ENCODE assay signal across 12 cellular contexts in genomic region chr5:16666140-16666860, GRCh38. TPM values are rescaled to one million over a fixed set of nuclear protein-coding genes. Genes with fewer than 3 reads are reported as not detected.
DNase-seq lines count a peak whose midpoint lies in the region; ATAC-seq, FAIRE-seq and TF ChIP-seq lines count a peak whose summit lies in the region.
"Had no signal": no experiment of that assay in that cellular context is flagged by ENCODE, and none has a peak within 500 bp of the region (broad histone marks: within the 10 kb centered on the region; RNA-seq: fewer than 3 reads in every experiment).

No MANE protein-coding gene starts in this region.

- H3K4me3 ChIP-seq in A549 (no peak overlapping the region), foreskin fibroblast (ENCODE audit: low read depth in 1 of 2, low read length in 2 of 2) (no peak overlapping the region)
- H3K4me3 ChIP-seq: thyroid gland had no signal

- peak overlapping the region; percentile 46 for H3K4me3 Mint-ChIP-seq in glutamatergic neuron (ENCODE audit: unreplicated experiment)
- H3K4me3 Mint-ChIP-seq in naive thymus-derived CD8-positive, alpha-beta T cell: peak overlapping the region in 2 of 10 donors; percentile 53 to 72

- no peak for TF ChIP-seq EP300 in A549 (IDR thresholded peaks at IDR 0.05)

- ATAC-seq in A549: peak in 1 of 2 experiments; percentile 9; a peak in 3 of 6 replicates
- ATAC-seq in naive thymus-derived CD8-positive, alpha-beta T cell: peak in 1 of 2 donors; percentile 57
- no peak for ATAC-seq in HG02571 (IDR thresholded peaks at IDR 0.05; ENCODE audit: unreplicated experiment)

- no peaks in the 10 kb centered on the region for H3K9me3 ChIP-seq in A549
- H3K9me3 ChIP-seq: thyroid gland had no signal

- no peak overlapping the region for H3K27ac ChIP-seq in A549
- H3K27ac ChIP-seq: KMS-11, thyroid gland had no signal

- H3K4me1 Mint-ChIP-seq in glutamatergic neuron (ENCODE audit: low read depth, unreplicated experiment): peaks cover 15% of the 10 kb centered on the region
- H3K4me1 Mint-ChIP-seq in naive thymus-derived CD8-positive, alpha-beta T cell: peaks cover 3 to 14% (median 7%) of the 10 kb centered on the region in 4 donors

- peaks cover 4% of the 10 kb centered on the region for H3K36me3 Mint-ChIP-seq in glutamatergic neuron (ENCODE audit: unreplicated experiment)
- H3K36me3 Mint-ChIP-seq in naive thymus-derived CD8-positive, alpha-beta T cell: no peaks in the 10 kb centered on the region

- H3K27ac Mint-ChIP-seq in glutamatergic neuron (ENCODE audit: unreplicated experiment): peak overlapping the region; percentile 34
- H3K27ac Mint-ChIP-seq in naive thymus-derived CD8-positive, alpha-beta T cell: peak overlapping the region in 7 of 10 donors; percentile 11 to 79 (median 72)

- no peak for TF ChIP-seq RAD21 in A549 (conservative IDR thresholded peaks at IDR 0.05 in 1 of 2, IDR thresholded peaks at IDR 0.05 in 1 of 2)

- no peak for DNase-seq in A549 (ENCODE audit: low read depth in 1 of 2, low spot score in 1 of 2)
- DNase-seq in RPMI8226: peak; percentile 11
- DNase-seq in glutamatergic neuron: no peak
- no peak for DNase-seq in naive thymus-derived CD8-positive, alpha-beta T cell
- DNase-seq in NCI-H1417 (lab: John Stamatoyannopoulos, UW): no peak
- DNase-seq in foreskin fibroblast: no peak
- DNase-seq in LoVo (ENCODE audit: low spot score): no peak
- DNase-seq: activated effector memory CD4-positive, alpha-beta T cell treated with Interleukin-2 at 50 U/mL for 16 hours; NCI-H526 treated with DMSO at 0.1 percent for 48 hours; thyroid gland had no signal

- peak; percentile 54 for FAIRE-seq in A549 (lab: Jason Lieb, UNC)

- peaks cover 5% of the 10 kb centered on the region for H3K9me3 Mint-ChIP-seq in glutamatergic neuron (ENCODE audit: unreplicated experiment)
- no peaks in the 10 kb centered on the region for H3K9me3 Mint-ChIP-seq in naive thymus-derived CD8-positive, alpha-beta T cell

- 94% methylated on average over 19 of the region's 19 CpGs for WGBS in A549 (ENCODE audit: missing lambda C conversion rate)

- peaks cover 4% of the 10 kb centered on the region for H3K27me3 Mint-ChIP-seq in glutamatergic neuron (ENCODE audit: unreplicated experiment)
- H3K27me3 Mint-ChIP-seq in naive thymus-derived CD8-positive, alpha-beta T cell: no peaks in the 10 kb centered on the region

- TF ChIP-seq CTCF in A549 (IDR thresholded peaks at IDR 0.05) (no peak), glutamatergic neuron (IDR thresholded peaks at IDR 0.05; ENCODE audit: partially characterized antibody, unreplicated experiment) (no peak), foreskin fibroblast (IDR thresholded peaks at IDR 0.05; ENCODE audit: low read depth, low read length) (no peak)

- H3K4me1 ChIP-seq in A549: no peaks in the 10 kb centered on the region

- CTCF ChIA-PET in A549 (lab: Yijun Ruan, JAX): interaction anchor here (0.7 to 4.7 kb wide), 6 partner anchors 9 to 525 kb away, joined by 3 to 17 read pairs (median 3); no protein-coding TSS in a partner anchor

- H3K4me2 ChIP-seq in A549: no peak overlapping the region
- H3K4me2 ChIP-seq: KMS-11 had no signal

- POLR2A ChIA-PET in A549 (lab: Yijun Ruan, JAX): no interaction called here
- POLR2A ChIA-PET in naive thymus-derived CD8-positive, alpha-beta T cell (lab: Charles Lee): interaction anchor here (1.0 to 7.6 kb wide), 6 partner anchors 9 to 210 kb away, joined by 3 to 67 read pairs (median 8); partner anchors contain the start of gene RETREG1

- TF ChIP-seq POLR2A in A549 (IDR thresholded peaks at IDR 0.05; ENCODE audit: low read length): no peak

TF ChIP-seq in A549, 52 proteins besides CTCF, POLR2A, EP300 and RAD21:
- no peak for TF ChIP-seq POLR2AphosphoS2 (conservative IDR thresholded peaks at IDR 0.05; ENCODE audit: low read length)
- TF ChIP-seq, protein P1, sequence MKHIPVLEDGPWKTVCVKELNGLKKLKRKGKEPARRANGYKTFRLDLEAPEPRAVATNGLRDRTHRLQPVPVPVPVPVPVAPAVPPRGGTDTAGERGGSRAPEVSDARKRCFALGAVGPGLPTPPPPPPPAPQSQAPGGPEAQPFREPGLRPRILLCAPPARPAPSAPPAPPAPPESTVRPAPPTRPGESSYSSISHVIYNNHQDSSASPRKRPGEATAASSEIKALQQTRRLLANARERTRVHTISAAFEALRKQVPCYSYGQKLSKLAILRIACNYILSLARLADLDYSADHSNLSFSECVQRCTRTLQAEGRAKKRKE (CRISPR knock-in tag; IDR thresholded peaks at IDR 0.05; ENCODE audit: low read depth): no peak
- no peak for TF ChIP-seq ZNF302 (CRISPR knock-in tag; IDR thresholded peaks at IDR 0.05)
- no peak for TF ChIP-seq TFCP2L1 (CRISPR knock-in tag; IDR thresholded peaks at IDR 0.05)
- TF ChIP-seq BHLHE40 (IDR thresholded peaks at IDR 0.05; ENCODE audit: low read depth, low read length): no peak
- no peak for TF ChIP-seq HEYL (CRISPR knock-in tag; IDR thresholded peaks at IDR 0.05)
- no peak for TF ChIP-seq KDM1A (IDR thresholded peaks at IDR 0.05; ENCODE audit: low read depth)
- TF ChIP-seq, protein P2, sequence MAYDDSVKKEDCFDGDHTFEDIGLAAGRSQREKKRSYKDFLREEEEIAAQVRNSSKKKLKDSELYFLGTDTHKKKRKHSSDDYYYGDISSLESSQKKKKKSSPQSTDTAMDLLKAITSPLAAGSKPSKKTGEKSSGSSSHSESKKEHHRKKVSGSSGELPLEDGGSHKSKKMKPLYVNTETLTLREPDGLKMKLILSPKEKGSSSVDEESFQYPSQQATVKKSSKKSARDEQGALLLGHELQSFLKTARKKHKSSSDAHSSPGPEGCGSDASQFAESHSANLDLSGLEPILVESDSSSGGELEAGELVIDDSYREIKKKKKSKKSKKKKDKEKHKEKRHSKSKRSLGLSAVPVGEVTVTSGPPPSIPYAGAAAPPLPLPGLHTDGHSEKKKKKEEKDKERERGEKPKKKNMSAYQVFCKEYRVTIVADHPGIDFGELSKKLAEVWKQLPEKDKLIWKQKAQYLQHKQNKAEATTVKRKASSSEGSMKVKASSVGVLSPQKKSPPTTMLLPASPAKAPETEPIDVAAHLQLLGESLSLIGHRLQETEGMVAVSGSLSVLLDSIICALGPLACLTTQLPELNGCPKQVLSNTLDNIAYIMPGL (CRISPR knock-in tag; IDR thresholded peaks at IDR 0.05; ENCODE audit: borderline replicate concordance): no peak

RNA-seq across cellular contexts. Expression of gene RETREG1, which starts 49.5 kb away (rescaled TPM):
- polyA plus RNA-seq in A549 (2011; rRNA removed): 2.6 and 3.4 TPM in 2 replicates
- polyA plus RNA-seq in A549 (2012; cell fraction: cytosol; rRNA removed): 1.0 and 1.2 TPM in 2 replicates
- 0.66 and 1.3 TPM in 2 replicates for polyA plus RNA-seq in A549 (2012; cell fraction: nucleus; rRNA removed)
- 1.7 to 2.1 TPM (median 2.0 TPM) in 3 replicates for polyA plus RNA-seq in A549 (2017; fragmentation: RNase III; extraction: RNeasy Plus Mini Kit Qiagen cat#74134 plus additional on column Dnase treatment)
- polyA minus RNA-seq in A549 (2011; rRNA and poly(A)+ RNA removed): 1.7 and 1.8 TPM in 2 replicates
- 6.3 TPM for total RNA-seq in glutamatergic neuron (ENCODE audit: unreplicated experiment)
- total RNA-seq in naive thymus-derived CD8-positive, alpha-beta T cell: 10 to 100 TPM; 78.3 to 78.7 TPM
- 100 to 1,000 TPM in 2 of 3 donors, 10 to 100 TPM in 1; 69.9 to 129 (median 126) TPM for polyA plus RNA-seq in naive thymus-derived CD8-positive, alpha-beta T cell

Comparison
In these comparisons a context has a peak if more than half of its experiments do, and no peak if none do; other contexts are left out.
1. RNA of gene RETREG1, which starts 49.5 kb away (total RNA-seq): 78.3 to 78.7 TPM in naive thymus-derived CD8-positive, alpha-beta T cell; 6.3 TPM in glutamatergic neuron (single experiment); every median in the first group is over 10 times any median in the second.